ENCODE assay signal across 16 cellular contexts in the genomic region with DNA sequence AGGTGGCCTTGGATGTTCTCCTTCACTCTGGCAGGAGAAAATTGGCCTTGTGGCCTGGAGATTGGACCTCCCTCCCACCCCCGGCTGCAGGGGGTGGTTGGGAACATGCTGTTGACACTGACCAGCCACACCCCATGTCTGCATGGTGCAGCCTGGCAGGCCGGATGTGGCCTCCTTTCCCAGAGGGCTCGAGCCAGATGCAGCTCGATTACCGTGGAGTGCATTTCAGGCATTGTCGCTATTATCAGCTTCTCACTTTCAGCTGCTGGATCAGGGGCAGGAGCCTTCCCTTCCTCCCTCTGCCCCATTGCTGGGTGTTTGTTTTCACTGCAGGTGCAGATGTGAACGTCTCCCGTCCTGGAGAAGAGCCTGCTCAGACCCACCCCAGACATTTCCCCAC.
DNase-seq lines count a peak whose midpoint lies in the region; TF ChIP-seq lines count a peak whose summit lies in the region.
"Had no signal": no experiment of that assay in that cellular context is flagged by ENCODE, and none has a peak within 500 bp of the region (broad histone marks: within the 10 kb centered on the region; RNA-seq: fewer than 3 reads in every experiment).

No MANE protein-coding gene starts in this region.

- no peaks in the 10 kb centered on the region for H3K27me3 ChIP-seq in BLaER1
- no peaks in the 10 kb centered on the region for H3K27me3 ChIP-seq in ascending aorta
- H3K27me3 ChIP-seq: SJSA1 had no signal

- H3K27ac Mint-ChIP-seq in T-helper 2 cell treated with Interferon-gamma antibody and Interleukin-4, amounts not matched to agents 5 μg/mL and 100 μg/mL, for 36 hours, result no peak overlapping the region
- no peak overlapping the region for H3K27ac Mint-ChIP-seq in activated T-cell treated with anti-CD3 and anti-CD28 coated beads, Interleukin-2, amount 50 U/mL, for 24 hours
- H3K27ac Mint-ChIP-seq: activated T-helper 2 cell treated with anti-CD3 and anti-CD28 coated beads, Interferon-gamma antibody, Interleukin-2, Interleukin-4, amounts not matched to agents 10 μg/mL and 5 μg/mL and 100 μg/mL, durations not matched to agents 14 hours and 24 hours and 36 hours; memory B cell; stimulated activated naive B cell treated with anti-CD40 and anti-IgM and Interleukin-4, amounts not matched to agents 10 μg/mL and 1 μg/mL and 100 μg/mL, for 72 hours had no signal

- H3K9me3 Mint-ChIP-seq in T-helper 2 cell treated with Interferon-gamma antibody and Interleukin-4, amounts not matched to agents 5 μg/mL and 100 μg/mL, for 36 hours, result no peaks in the 10 kb centered on the region
- H3K9me3 Mint-ChIP-seq in activated T-cell treated with anti-CD3 and anti-CD28 coated beads, Interleukin-2, amount 50 U/mL, for 24 hours, result no peaks in the 10 kb centered on the region
- H3K9me3 Mint-ChIP-seq: activated T-helper 2 cell treated with anti-CD3 and anti-CD28 coated beads, Interferon-gamma antibody, Interleukin-2, Interleukin-4, amounts not matched to agents 10 μg/mL and 5 μg/mL and 100 μg/mL, durations not matched to agents 14 hours and 24 hours and 36 hours; central memory CD8-positive, alpha-beta T cell had no signal

- H3K9ac ChIP-seq in BLaER1, result peak overlapping the region; percentile 69

- H3K4me1 ChIP-seq in BLaER1 (peaks cover 65% of the 10 kb centered on the region), ascending aorta (no peaks in the 10 kb centered on the region)
- H3K4me1 ChIP-seq: SJSA1 had no signal

- H3K4me3 ChIP-seq in BLaER1 (peak overlapping the region; percentile 50), ascending aorta (no peak overlapping the region)
- H3K4me3 ChIP-seq: SJSA1, skin epidermis had no signal

- H4K20me1 ChIP-seq in BLaER1, result no peaks in the 10 kb centered on the region

- peaks cover 19% of the 10 kb centered on the region for H3K9me3 ChIP-seq in BLaER1
- H3K9me3 ChIP-seq in ascending aorta, result no peaks in the 10 kb centered on the region
- H3K9me3 ChIP-seq: SJSA1 had no signal

- no peak overlapping the region for H3K4me3 Mint-ChIP-seq in T-helper 2 cell treated with Interferon-gamma antibody and Interleukin-4, amounts not matched to agents 5 μg/mL and 100 μg/mL, for 36 hours
- no peak overlapping the region for H3K4me3 Mint-ChIP-seq in activated T-cell treated with anti-CD3 and anti-CD28 coated beads, Interleukin-2, amount 50 U/mL, for 24 hours
- H3K4me3 Mint-ChIP-seq: central memory CD8-positive, alpha-beta T cell; memory B cell; stimulated activated naive B cell treated with anti-CD40 and anti-IgM and Interleukin-4, amounts not matched to agents 10 μg/mL and 1 μg/mL and 100 μg/mL, for 72 hours had no signal

- no peaks in the 10 kb centered on the region for H3K36me3 ChIP-seq in BLaER1
- no peaks in the 10 kb centered on the region for H3K36me3 ChIP-seq in ascending aorta
- H3K36me3 ChIP-seq: SJSA1 had no signal

- no peak for TF ChIP-seq CTCF in ascending aorta (IDR thresholded peaks at IDR 0.05)

- peak; percentile 32 for DNase-seq in HT1080 (ENCODE audit: low read depth)
- DNase-seq in NCI-H510A treated with DMSO at 0.1 percent for 48 hours (lab: John Stamatoyannopoulos, UW), result peak; percentile 77
- peak; percentile 69 for DNase-seq in left kidney (ENCODE audit: low read depth, low spot score)
- no peak for DNase-seq in ascending aorta (ENCODE audit: low spot score in 2 of 2)
- DNase-seq in T-helper 2 cell treated with Interferon-gamma antibody and Interleukin-4, amounts not matched to agents 5 μg/mL and 100 μg/mL, for 36 hours (ENCODE audit: low spot score), result no peak
- DNase-seq in activated T-cell treated with anti-CD3 and anti-CD28 coated beads, Interleukin-2, amount 50 U/mL, for 24 hours, result no peak
- no peak for DNase-seq in NCI-H187 treated with DMSO at 0.1 percent for 48 hours (lab: John Stamatoyannopoulos, UW)
- DNase-seq: H7; stimulated activated naive B cell treated with anti-CD40 and anti-IgM and Interleukin-4, amounts not matched to agents 10 μg/mL and 1 μg/mL and 100 μg/mL, for 72 hours; trophoblast cell had no signal

- no peaks in the 10 kb centered on the region for H3K4me1 Mint-ChIP-seq in T-helper 2 cell treated with Interferon-gamma antibody and Interleukin-4, amounts not matched to agents 5 μg/mL and 100 μg/mL, for 36 hours (ENCODE audit: low read depth)
- no peaks in the 10 kb centered on the region for H3K4me1 Mint-ChIP-seq in activated T-cell treated with anti-CD3 and anti-CD28 coated beads, Interleukin-2, amount 50 U/mL, for 24 hours (ENCODE audit: low read depth)
- H3K4me1 Mint-ChIP-seq: central memory CD8-positive, alpha-beta T cell had no signal

- peak overlapping the region; percentile 98 for H3K27ac ChIP-seq in BLaER1
- H3K27ac ChIP-seq in ascending aorta, result no peak overlapping the region
- H3K27ac ChIP-seq: SJSA1, skin epidermis had no signal

- H3K36me3 Mint-ChIP-seq in T-helper 2 cell treated with Interferon-gamma antibody and Interleukin-4, amounts not matched to agents 5 μg/mL and 100 μg/mL, for 36 hours (ENCODE audit: low read depth), result no peaks in the 10 kb centered on the region
- H3K36me3 Mint-ChIP-seq in activated T-cell treated with anti-CD3 and anti-CD28 coated beads, Interleukin-2, amount 50 U/mL, for 24 hours (ENCODE audit: low read depth), result no peaks in the 10 kb centered on the region
- H3K36me3 Mint-ChIP-seq: memory B cell; stimulated activated naive B cell treated with anti-CD40 and anti-IgM and Interleukin-4, amounts not matched to agents 10 μg/mL and 1 μg/mL and 100 μg/mL, for 72 hours had no signal

- H3K27me3 Mint-ChIP-seq in T-helper 2 cell treated with Interferon-gamma antibody and Interleukin-4, amounts not matched to agents 5 μg/mL and 100 μg/mL, for 36 hours (ENCODE audit: low read depth), result peaks cover 18% of the 10 kb centered on the region
- H3K27me3 Mint-ChIP-seq in activated T-cell treated with anti-CD3 and anti-CD28 coated beads, Interleukin-2, amount 50 U/mL, for 24 hours, result peaks cover 55% of the 10 kb centered on the region

- intact Hi-C loops in ascending aorta (cut with DNase I), result no loop called here

- H3K4me2 ChIP-seq in BLaER1, result peak overlapping the region; percentile 97

Comparison
In these comparisons a context has a peak if more than half of its experiments do, and no peak if none do; other contexts are left out.
1. DNase-seq: peak in HT1080 (single experiment), NCI-H510A treated with DMSO at 0.1 percent for 48 hours (single experiment) and left kidney (single experiment); none in ascending aorta (0 of 2), T-helper 2 cell treated with Interferon-gamma antibody and Interleukin-4, amounts not matched to agents 5 μg/mL and 100 μg/mL, for 36 hours (single experiment), activated T-cell treated with anti-CD3 and anti-CD28 coated beads, Interleukin-2, amount 50 U/mL, for 24 hours (single experiment) and NCI-H187 treated with DMSO at 0.1 percent for 48 hours (single experiment).